Comparison of ENCODE assay signal across 8 cellular contexts in genomic region chr11:1574256-1575242, GRCh38. TPM values are rescaled to one million over a fixed set of nuclear protein-coding genes. Genes with fewer than 3 reads are reported as not detected.
A peak's percentile ranks its signal among the peaks of the same experiment; 100 is the strongest.
DNase-seq lines count a peak whose midpoint lies in the region; ATAC-seq, FAIRE-seq and TF ChIP-seq lines count a peak whose summit lies in the region.

No MANE protein-coding gene starts in this region.

- no TSS peak for BruUV-seq in HepG2 (replicated peaks; lab: Mats Ljungman, UMichigan)

- intact Hi-C loops in dorsolateral prefrontal cortex (cut with DNase I): loop anchor here (1.0 to 2.0 kb wide), 3 partner anchors 16 to 28 kb away; no protein-coding TSS in a partner anchor
- intact Hi-C loops in HepG2 (cut with micrococcal nuclease; ENCODE audit: unreplicated experiment): loop anchor here (2.0 kb wide), 2 partner anchors 20 to 34 kb away; no protein-coding TSS in a partner anchor

- peak overlapping the region; percentile 84; the same call in 1 of the 2 replicates for H3K9ac ChIP-seq in HepG2 (ENCODE audit: insufficient read depth, low read depth, low read length)

- H3K4me3 ChIP-seq in dorsolateral prefrontal cortex (peak overlapping the region; percentile 48 to 82 (median 68)), HepG2 (replicated peaks in 1 of 3; ENCODE audit: insufficient read depth in 1 of 3, low read depth in 2 of 3, low read length in 3 of 3) (peak overlapping the region; percentile 65 to 76 (median 72))

- TF ChIP-seq RAD21 in HepG2 (CRISPR knock-in tag; IDR thresholded peaks at IDR 0.05): peak; percentile 94

- CTCF ChIA-PET in activated CD4-positive, alpha-beta T cell treated with anti-CD3 and anti-CD28 coated beads, Interleukin-2, amount 10 ng/mL, durations not matched to agents 7 days and 5 days (lab: Charles Lee): interaction anchor here (0.6 to 2.6 kb wide), 27 partner anchors 8 to 1596 kb away, joined by 3 to 15 read pairs (median 3); partner anchors contain the start of genes POLR2L and TSPAN4
- CTCF ChIA-PET in HepG2 (lab: Yijun Ruan, JAX; ENCODE audit: low intra/inter-chr PET ratio, low total read pairs): interaction anchor here (0.9 to 2.3 kb wide), 4 partner anchors 10 to 33 kb away, joined by 3 to 17 read pairs (median 4); no protein-coding TSS in a partner anchor

- no peak overlapping the region for H3K4me3 Mint-ChIP-seq in activated CD4-positive, alpha-beta T cell treated with anti-CD3 and anti-CD28 coated beads, Interleukin-2, amount 10 ng/mL, durations not matched to agents 7 days and 5 days

- DNase-seq in A172 (ENCODE audit: low spot score): peak; percentile 40
- peak; percentile 85 for DNase-seq in NCI-H1105 treated with DMSO at 0.1 percent for 48 hours (lab: John Stamatoyannopoulos, UW)
- peak; percentile 42 for DNase-seq in activated CD4-positive, alpha-beta T cell treated with anti-CD3 and anti-CD28 coated beads, Interleukin-2, amount 10 ng/mL, durations not matched to agents 7 days and 5 days
- DNase-seq in dorsolateral prefrontal cortex: peak in 6 of 10 donors; percentile 47 to 84 (median 59)
- no peak for DNase-seq in HepG2 (ENCODE audit: low spot score)
- DNase-seq in stimulated activated CD8-positive, alpha-beta memory T cell treated with anti-CD3 and anti-CD28 coated beads, Interleukin-7, amount 100 ng/mL, for 24 hours (ENCODE audit: low read depth): peak; percentile 35
- no peak for DNase-seq in NCI-H524 treated with DMSO at 0.1 percent for 48 hours (lab: John Stamatoyannopoulos, UW)

- peak; percentile 60 for ATAC-seq in HepG2

- H3K4me1 ChIP-seq in HepG2 (ENCODE audit: insufficient read depth, low read length): peaks cover 33% of the 10 kb centered on the region

- H3K9me3 ChIP-seq in HepG2 (ENCODE audit: low read length): peaks cover 8% of the 10 kb centered on the region

- TF ChIP-seq CTCF in GM12874 (IDR thresholded peaks at IDR 0.05; ENCODE audit: insufficient read depth, low read depth, low read length) (peak; percentile 92), dorsolateral prefrontal cortex (IDR thresholded peaks at IDR 0.05 in 54 of 56, conservative IDR thresholded peaks at IDR 0.05 in 2 of 56; ENCODE audit: low read depth in 1 of 56, partially characterized antibody in 56 of 56) (peak; percentile 57 to 99 (median 84)), HepG2 (CRISPR knock-in tag; IDR thresholded peaks at IDR 0.05) (peak; percentile 71)

- no peak for FAIRE-seq in HepG2 (lab: Jason Lieb, UNC)

- H4K20me1 ChIP-seq in HepG2 (ENCODE audit: insufficient read depth, low read length): peaks cover 15% of the 10 kb centered on the region; the same call in 1 of the 2 replicates

- peaks cover 11% of the 10 kb centered on the region for H3K4me1 Mint-ChIP-seq in activated CD4-positive, alpha-beta T cell treated with anti-CD3 and anti-CD28 coated beads, Interleukin-2, amount 10 ng/mL, durations not matched to agents 7 days and 5 days

- H3K36me3 ChIP-seq in HepG2 (replicated peaks in 1 of 2; ENCODE audit: control insufficient read depth in 1 of 2, insufficient read depth in 2 of 2, low read length in 2 of 2): no peaks in the 10 kb centered on the region

- no peaks in the 10 kb centered on the region for H3K79me2 ChIP-seq in HepG2 (ENCODE audit: insufficient read depth, low read length)

- POLR2A ChIA-PET in activated CD4-positive, alpha-beta T cell treated with anti-CD3 and anti-CD28 coated beads, Interleukin-2, amount 10 ng/mL, durations not matched to agents 7 days and 5 days (lab: Charles Lee): interaction anchor here (0.5 to 0.6 kb wide), 2 partner anchors 29 to 218 kb away, joined by 3 to 4 read pairs; no protein-coding TSS in a partner anchor
- POLR2A ChIA-PET in HepG2 (lab: Yijun Ruan, JAX): interaction anchor here (0.7 to 1.6 kb wide), 6 partner anchors 14 to 414 kb away, joined by 3 to 5 read pairs (median 3); no protein-coding TSS in a partner anchor

- H3K27ac ChIP-seq in dorsolateral prefrontal cortex (peak overlapping the region; percentile 23 to 97 (median 90)), HepG2 (ENCODE audit: extremely low read length, insufficient read depth, low read length) (no peak overlapping the region)

- H2AFZ ChIP-seq in HepG2 (ENCODE audit: low read length): no peak overlapping the region

- no peak for TF ChIP-seq POLR2A in HepG2 (IDR thresholded peaks at IDR 0.05; ENCODE audit: insufficient read depth in 1 of 2, low read depth in 2 of 2, low read length in 2 of 2)

- 39% methylated on average over 6 of the region's 70 CpGs for WGBS in HepG2 (ENCODE audit: low lambda C conversion rate)

- H3K4me2 ChIP-seq in HepG2 (ENCODE audit: low read depth, low read length): peak overlapping the region; percentile 93

- H3K9me3 Mint-ChIP-seq in activated CD4-positive, alpha-beta T cell treated with anti-CD3 and anti-CD28 coated beads, Interleukin-2, amount 10 ng/mL, durations not matched to agents 7 days and 5 days: peaks cover 9% of the 10 kb centered on the region

- H3K27me3 Mint-ChIP-seq in activated CD4-positive, alpha-beta T cell treated with anti-CD3 and anti-CD28 coated beads, Interleukin-2, amount 10 ng/mL, durations not matched to agents 7 days and 5 days: peaks cover 33% of the 10 kb centered on the region

- in situ Hi-C loops in HepG2 (cut with HindIII; ENCODE audit: extremely low pct_ligation_motif_present, low pct_unique_long_range_greater_than_20kb): no loop called here

- TF ChIP-seq EP300 in HepG2 (IDR thresholded peaks at IDR 0.05; ENCODE audit: low read depth in 2 of 2, low read length in 2 of 2) (no peak), HepG2 (CRISPR knock-in tag; IDR thresholded peaks at IDR 0.05; ENCODE audit: borderline replicate concordance) (no peak)

- H3K27me3 ChIP-seq in dorsolateral prefrontal cortex: no peaks in the 10 kb centered on the region
- H3K27me3 ChIP-seq in HepG2 (ENCODE audit: control insufficient read depth in 1 of 2, insufficient read depth in 2 of 2, low read length in 2 of 2): peaks cover 1 to 17% of the 10 kb centered on the region in 2 experiments; a peak in 3 of 5 replicates

- H3K36me3 Mint-ChIP-seq in activated CD4-positive, alpha-beta T cell treated with anti-CD3 and anti-CD28 coated beads, Interleukin-2, amount 10 ng/mL, durations not matched to agents 7 days and 5 days (ENCODE audit: low read depth): no peaks in the 10 kb centered on the region

- H3K27ac Mint-ChIP-seq in activated CD4-positive, alpha-beta T cell treated with anti-CD3 and anti-CD28 coated beads, Interleukin-2, amount 10 ng/mL, durations not matched to agents 7 days and 5 days: no peak overlapping the region

RNA-seq across cellular contexts. Expression of gene DUSP8, which starts 2.5 kb away (rescaled TPM):
- 2.9 and 5.1 TPM in 2 replicates for total RNA-seq in A172 (2014; rRNA removed; shearing (Covaris generic))
- under 1 TPM; 0.22 to 0.23 TPM for total RNA-seq in activated CD4-positive, alpha-beta T cell treated with anti-CD3 and anti-CD28 coated beads, Interleukin-2, amount 10 ng/mL, durations not matched to agents 7 days and 5 days
- total RNA-seq in dorsolateral prefrontal cortex: 100 to 1,000 TPM in 11 of 120 experiments, 10 to 100 TPM in 109; 41.1 to 144 (median 77.7) TPM
- 0.95 and 1.8 TPM in 2 replicates for total RNA-seq in HepG2 (2016; rRNA removed; fragmentation: Illumina TruSeq; extraction: Trizol)
- 0.30 and 0.62 TPM in 2 replicates for total RNA-seq in HepG2 (2016; cell fraction: cytosol; rRNA removed; fragmentation: Illumina TruSeq; extraction: Trizol; ENCODE audit: low read depth)
- 1.1 and 2.2 TPM in 2 replicates for total RNA-seq in HepG2 (2016; cell fraction: insoluble cytoplasmic fraction; rRNA removed; fragmentation: Illumina TruSeq; extraction: Trizol)
- 1.2 and 1.3 TPM in 2 replicates for total RNA-seq in HepG2 (2016; cell fraction: membrane; rRNA removed; fragmentation: Illumina TruSeq; extraction: Trizol)
- total RNA-seq in HepG2 (2016; cell fraction: nucleus; rRNA removed; fragmentation: Illumina TruSeq; extraction: Trizol): 1.1 and 1.3 TPM in 2 replicates
- polyA plus RNA-seq in HepG2 (2011; rRNA removed): 8.0 and 15.4 TPM in 2 replicates
- 7.3 and 9.2 TPM in 2 replicates for polyA plus RNA-seq in HepG2 (2011; cell fraction: cytosol; rRNA removed)
- polyA plus RNA-seq in HepG2 (2011; cell fraction: nucleus; rRNA removed): 11.7 and 12.2 TPM in 2 replicates
- 13.2 and 23.6 TPM in 2 replicates for polyA plus RNA-seq in HepG2 (2012)
- polyA plus RNA-seq in HepG2 (2016; cell fraction: cytosol; fragmentation: Illumina TruSeq; extraction: Trizol; ENCODE audit: low read depth): 0.49 and 1.5 TPM in 2 replicates
- 3.4 and 4.9 TPM in 2 replicates for polyA plus RNA-seq in HepG2 (2016; cell fraction: insoluble cytoplasmic fraction; fragmentation: Illumina TruSeq; extraction: Trizol; ENCODE audit: low read depth)
- polyA plus RNA-seq in HepG2 (2016; cell fraction: membrane; fragmentation: Illumina TruSeq; extraction: Trizol; ENCODE audit: low read depth): 2.0 and 2.8 TPM in 2 replicates
- polyA plus RNA-seq in HepG2 (2016; cell fraction: nucleus; fragmentation: Illumina TruSeq; extraction: Trizol; ENCODE audit: insufficient read depth, low read depth): 5.9 and 6.8 TPM in 2 replicates
- 5.4 and 14.1 TPM in 2 replicates for polyA minus RNA-seq in HepG2 (2011; rRNA and poly(A)+ RNA removed; ENCODE audit: low replicate concordance)
- polyA minus RNA-seq in HepG2 (2011; cell fraction: cytosol; rRNA and poly(A)+ RNA removed): 4.0 and 5.3 TPM in 2 replicates
- polyA minus RNA-seq in HepG2 (2011; cell fraction: nucleus; rRNA and poly(A)+ RNA removed): 0.90 and 3.0 TPM in 2 replicates

RNA-seq across cellular contexts. Expression of gene KRTAP5-1, which starts 10.5 kb away (rescaled TPM):
- total RNA-seq in A172 (2014; rRNA removed; shearing (Covaris generic)): not detected in 2 replicates
- not detected for total RNA-seq in activated CD4-positive, alpha-beta T cell treated with anti-CD3 and anti-CD28 coated beads, Interleukin-2, amount 10 ng/mL, durations not matched to agents 7 days and 5 days
- total RNA-seq in dorsolateral prefrontal cortex: not detected
- not detected in 2 replicates for total RNA-seq in HepG2 (2016; rRNA removed; fragmentation: Illumina TruSeq; extraction: Trizol)
- not detected in 2 replicates for total RNA-seq in HepG2 (2016; cell fraction: cytosol; rRNA removed; fragmentation: Illumina TruSeq; extraction: Trizol; ENCODE audit: low read depth)
- total RNA-seq in HepG2 (2016; cell fraction: insoluble cytoplasmic fraction; rRNA removed; fragmentation: Illumina TruSeq; extraction: Trizol): not detected in 2 replicates
- not detected in 2 replicates for total RNA-seq in HepG2 (2016; cell fraction: membrane; rRNA removed; fragmentation: Illumina TruSeq; extraction: Trizol)
- total RNA-seq in HepG2 (2016; cell fraction: nucleus; rRNA removed; fragmentation: Illumina TruSeq; extraction: Trizol): not detected in 2 replicates
- not detected in 2 replicates for polyA plus RNA-seq in HepG2 (2011; rRNA removed)
- polyA plus RNA-seq in HepG2 (2011; cell fraction: cytosol; rRNA removed): not detected in 2 replicates
- polyA plus RNA-seq in HepG2 (2011; cell fraction: nucleus; rRNA removed): not detected in 2 replicates
- polyA plus RNA-seq in HepG2 (2012): 0.25 and 0.99 TPM in 2 replicates
- not detected in 2 replicates for polyA plus RNA-seq in HepG2 (2016; cell fraction: cytosol; fragmentation: Illumina TruSeq; extraction: Trizol; ENCODE audit: low read depth)
- polyA plus RNA-seq in HepG2 (2016; cell fraction: insoluble cytoplasmic fraction; fragmentation: Illumina TruSeq; extraction: Trizol; ENCODE audit: low read depth): not detected in 2 replicates
- polyA plus RNA-seq in HepG2 (2016; cell fraction: membrane; fragmentation: Illumina TruSeq; extraction: Trizol; ENCODE audit: low read depth): not detected in 2 replicates
- polyA plus RNA-seq in HepG2 (2016; cell fraction: nucleus; fragmentation: Illumina TruSeq; extraction: Trizol; ENCODE audit: insufficient read depth, low read depth): not detected in 2 replicates
- not detected in 2 replicates for polyA minus RNA-seq in HepG2 (2011; rRNA and poly(A)+ RNA removed; ENCODE audit: low replicate concordance)
- polyA minus RNA-seq in HepG2 (2011; cell fraction: cytosol; rRNA and poly(A)+ RNA removed): not detected in 2 replicates
- polyA minus RNA-seq in HepG2 (2011; cell fraction: nucleus; rRNA and poly(A)+ RNA removed): not detected in 2 replicates

RNA-seq across cellular contexts. Expression of gene KRTAP5-2, which starts 23.5 kb away (rescaled TPM):
- total RNA-seq in A172 (2014; rRNA removed; shearing (Covaris generic)): not detected in 2 replicates
- not detected for total RNA-seq in activated CD4-positive, alpha-beta T cell treated with anti-CD3 and anti-CD28 coated beads, Interleukin-2, amount 10 ng/mL, durations not matched to agents 7 days and 5 days
- total RNA-seq in dorsolateral prefrontal cortex (under 1 TPM in 2 of 120 experiments, not detected in 118; 0.69 to 0.74 TPM), HepG2 (2016; rRNA removed; fragmentation: Illumina TruSeq; extraction: Trizol) (not detected in 2 replicates)
- total RNA-seq in HepG2 (2016; cell fraction: cytosol; rRNA removed; fragmentation: Illumina TruSeq; extraction: Trizol; ENCODE audit: low read depth): not detected in 2 replicates
- total RNA-seq in HepG2 (2016; cell fraction: insoluble cytoplasmic fraction; rRNA removed; fragmentation: Illumina TruSeq; extraction: Trizol): not detected in 2 replicates
- not detected in 2 replicates for total RNA-seq in HepG2 (2016; cell fraction: membrane; rRNA removed; fragmentation: Illumina TruSeq; extraction: Trizol)
- not detected in 2 replicates for total RNA-seq in HepG2 (2016; cell fraction: nucleus; rRNA removed; fragmentation: Illumina TruSeq; extraction: Trizol)
- not detected in 2 replicates for polyA plus RNA-seq in HepG2 (2011; rRNA removed)
- not detected in 2 replicates for polyA plus RNA-seq in HepG2 (2011; cell fraction: cytosol; rRNA removed)
- polyA plus RNA-seq in HepG2 (2011; cell fraction: nucleus; rRNA removed): not detected in 2 replicates
- polyA plus RNA-seq in HepG2 (2012): 0.29 and 0.55 TPM in 2 replicates
- not detected in 2 replicates for polyA plus RNA-seq in HepG2 (2016; cell fraction: cytosol; fragmentation: Illumina TruSeq; extraction: Trizol; ENCODE audit: low read depth)
- polyA plus RNA-seq in HepG2 (2016; cell fraction: insoluble cytoplasmic fraction; fragmentation: Illumina TruSeq; extraction: Trizol; ENCODE audit: low read depth): not detected in 2 replicates
- not detected in 2 replicates for polyA plus RNA-seq in HepG2 (2016; cell fraction: membrane; fragmentation: Illumina TruSeq; extraction: Trizol; ENCODE audit: low read depth)
- not detected in 2 replicates for polyA plus RNA-seq in HepG2 (2016; cell fraction: nucleus; fragmentation: Illumina TruSeq; extraction: Trizol; ENCODE audit: insufficient read depth, low read depth)
- 0.21 TPM in 1 of 2 replicates, not detected in the other for polyA minus RNA-seq in HepG2 (2011; rRNA and poly(A)+ RNA removed; ENCODE audit: low replicate concordance)
- not detected in 2 replicates for polyA minus RNA-seq in HepG2 (2011; cell fraction: cytosol; rRNA and poly(A)+ RNA removed)
- polyA minus RNA-seq in HepG2 (2011; cell fraction: nucleus; rRNA and poly(A)+ RNA removed): not detected in 2 replicates

RNA-seq across cellular contexts. Expression of gene KRTAP5-3, which starts 33.7 kb away (rescaled TPM):
- total RNA-seq in A172 (2014; rRNA removed; shearing (Covaris generic)): not detected in 2 replicates
- total RNA-seq in activated CD4-positive, alpha-beta T cell treated with anti-CD3 and anti-CD28 coated beads, Interleukin-2, amount 10 ng/mL, durations not matched to agents 7 days and 5 days: not detected
- not detected for total RNA-seq in dorsolateral prefrontal cortex
- total RNA-seq in HepG2 (2016; rRNA removed; fragmentation: Illumina TruSeq; extraction: Trizol): not detected in 2 replicates
- not detected in 2 replicates for total RNA-seq in HepG2 (2016; cell fraction: cytosol; rRNA removed; fragmentation: Illumina TruSeq; extraction: Trizol; ENCODE audit: low read depth)
- total RNA-seq in HepG2 (2016; cell fraction: insoluble cytoplasmic fraction; rRNA removed; fragmentation: Illumina TruSeq; extraction: Trizol): not detected in 2 replicates
- not detected in 2 replicates for total RNA-seq in HepG2 (2016; cell fraction: membrane; rRNA removed; fragmentation: Illumina TruSeq; extraction: Trizol)
- not detected in 2 replicates for total RNA-seq in HepG2 (2016; cell fraction: nucleus; rRNA removed; fragmentation: Illumina TruSeq; extraction: Trizol)
- polyA plus RNA-seq in HepG2 (2011; rRNA removed): not detected in 2 replicates
- not detected in 2 replicates for polyA plus RNA-seq in HepG2 (2011; cell fraction: cytosol; rRNA removed)
- not detected in 2 replicates for polyA plus RNA-seq in HepG2 (2011; cell fraction: nucleus; rRNA removed)
- not detected in 2 replicates for polyA plus RNA-seq in HepG2 (2012)
- polyA plus RNA-seq in HepG2 (2016; cell fraction: cytosol; fragmentation: Illumina TruSeq; extraction: Trizol; ENCODE audit: low read depth): not detected in 2 replicates
- not detected in 2 replicates for polyA plus RNA-seq in HepG2 (2016; cell fraction: insoluble cytoplasmic fraction; fragmentation: Illumina TruSeq; extraction: Trizol; ENCODE audit: low read depth)
- not detected in 2 replicates for polyA plus RNA-seq in HepG2 (2016; cell fraction: membrane; fragmentation: Illumina TruSeq; extraction: Trizol; ENCODE audit: low read depth)
- polyA plus RNA-seq in HepG2 (2016; cell fraction: nucleus; fragmentation: Illumina TruSeq; extraction: Trizol; ENCODE audit: insufficient read depth, low read depth): not detected in 2 replicates
- polyA minus RNA-seq in HepG2 (2011; rRNA and poly(A)+ RNA removed; ENCODE audit: low replicate concordance): not detected in 2 replicates
- polyA minus RNA-seq in HepG2 (2011; cell fraction: cytosol; rRNA and poly(A)+ RNA removed): not detected in 2 replicates
- polyA minus RNA-seq in HepG2 (2011; cell fraction: nucleus; rRNA and poly(A)+ RNA removed): not detected in 2 replicates

RNA-seq across cellular contexts. Expression of gene KRTAP5-4, which starts 47.4 kb away (rescaled TPM):
- not detected in 2 replicates for total RNA-seq in A172 (2014; rRNA removed; shearing (Covaris generic))
- not detected for total RNA-seq in activated CD4-positive, alpha-beta T cell treated with anti-CD3 and anti-CD28 coated beads, Interleukin-2, amount 10 ng/mL, durations not matched to agents 7 days and 5 days
- total RNA-seq in dorsolateral prefrontal cortex (not detected), HepG2 (2016; rRNA removed; fragmentation: Illumina TruSeq; extraction: Trizol) (not detected in 2 replicates)
- total RNA-seq in HepG2 (2016; cell fraction: cytosol; rRNA removed; fragmentation: Illumina TruSeq; extraction: Trizol; ENCODE audit: low read depth): not detected in 2 replicates
- total RNA-seq in HepG2 (2016; cell fraction: insoluble cytoplasmic fraction; rRNA removed; fragmentation: Illumina TruSeq; extraction: Trizol): not detected in 2 replicates
- total RNA-seq in HepG2 (2016; cell fraction: membrane; rRNA removed; fragmentation: Illumina TruSeq; extraction: Trizol): not detected in 2 replicates
- not detected in 2 replicates for total RNA-seq in HepG2 (2016; cell fraction: nucleus; rRNA removed; fragmentation: Illumina TruSeq; extraction: Trizol)
- not detected in 2 replicates for polyA plus RNA-seq in HepG2 (2011; rRNA removed)
- polyA plus RNA-seq in HepG2 (2011; cell fraction: cytosol; rRNA removed): not detected in 2 replicates
- 0.16 TPM in 1 of 2 replicates, not detected in the other for polyA plus RNA-seq in HepG2 (2011; cell fraction: nucleus; rRNA removed)
- polyA plus RNA-seq in HepG2 (2012): not detected in 2 replicates
- not detected in 2 replicates for polyA plus RNA-seq in HepG2 (2016; cell fraction: cytosol; fragmentation: Illumina TruSeq; extraction: Trizol; ENCODE audit: low read depth)
- not detected in 2 replicates for polyA plus RNA-seq in HepG2 (2016; cell fraction: insoluble cytoplasmic fraction; fragmentation: Illumina TruSeq; extraction: Trizol; ENCODE audit: low read depth)
- polyA plus RNA-seq in HepG2 (2016; cell fraction: membrane; fragmentation: Illumina TruSeq; extraction: Trizol; ENCODE audit: low read depth): not detected in 2 replicates
- not detected in 2 replicates for polyA plus RNA-seq in HepG2 (2016; cell fraction: nucleus; fragmentation: Illumina TruSeq; extraction: Trizol; ENCODE audit: insufficient read depth, low read depth)
- not detected in 2 replicates for polyA minus RNA-seq in HepG2 (2011; rRNA and poly(A)+ RNA removed; ENCODE audit: low replicate concordance)
- not detected in 2 replicates for polyA minus RNA-seq in HepG2 (2011; cell fraction: cytosol; rRNA and poly(A)+ RNA removed)
- not detected in 2 replicates for polyA minus RNA-seq in HepG2 (2011; cell fraction: nucleus; rRNA and poly(A)+ RNA removed)

Comparison
In these comparisons a context has a peak if more than half of its experiments do, and no peak if none do; other contexts are left out.
1. DNase-seq: peak in A172 (single experiment), NCI-H1105 treated with DMSO at 0.1 percent for 48 hours (single experiment), activated CD4-positive, alpha-beta T cell treated with anti-CD3 and anti-CD28 coated beads, Interleukin-2, amount 10 ng/mL, durations not matched to agents 7 days and 5 days (single experiment), dorsolateral prefrontal cortex (6 of 10) and stimulated activated CD8-positive, alpha-beta memory T cell treated with anti-CD3 and anti-CD28 coated beads, Interleukin-7, amount 100 ng/mL, for 24 hours (single experiment); none in HepG2 (single experiment) and NCI-H524 treated with DMSO at 0.1 percent for 48 hours (single experiment).
2. Peak in every context shown above with its lines, with median percentiles within 50 percentile points of each other: CTCF ChIP-seq.